3 cellular contexts compared by ENCODE assay signal in the genomic region with DNA sequence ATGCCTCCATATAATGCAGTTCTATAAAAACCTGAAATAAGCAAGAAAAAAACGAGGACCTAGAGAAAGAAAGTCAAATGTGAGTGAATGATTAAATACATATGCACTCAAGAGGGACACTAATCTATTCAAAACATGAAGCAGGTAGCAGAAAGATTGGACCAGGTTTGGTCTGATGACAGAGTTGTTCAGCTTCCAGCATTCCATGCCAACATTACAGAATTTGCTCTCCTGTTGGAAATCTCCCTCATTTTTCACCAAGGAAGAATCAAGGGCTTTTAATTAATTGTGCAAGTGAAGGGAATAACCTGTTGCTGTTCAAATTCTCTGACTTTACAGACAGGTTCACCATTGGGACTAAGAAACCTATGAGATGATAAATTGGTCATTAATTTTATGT.
"Had no signal": no experiment of that assay in that cellular context is flagged by ENCODE, and none has a peak within 500 bp of the region (broad histone marks: within the 10 kb centered on the region; RNA-seq: fewer than 3 reads in every experiment).

No MANE protein-coding gene starts in this region.

- DNase-seq: GDM1, GF-D8 had no signal

- H3K4me3 ChIP-seq: GM12878 had no signal
